22 cellular contexts compared by ENCODE assay signal in the genomic region with DNA sequence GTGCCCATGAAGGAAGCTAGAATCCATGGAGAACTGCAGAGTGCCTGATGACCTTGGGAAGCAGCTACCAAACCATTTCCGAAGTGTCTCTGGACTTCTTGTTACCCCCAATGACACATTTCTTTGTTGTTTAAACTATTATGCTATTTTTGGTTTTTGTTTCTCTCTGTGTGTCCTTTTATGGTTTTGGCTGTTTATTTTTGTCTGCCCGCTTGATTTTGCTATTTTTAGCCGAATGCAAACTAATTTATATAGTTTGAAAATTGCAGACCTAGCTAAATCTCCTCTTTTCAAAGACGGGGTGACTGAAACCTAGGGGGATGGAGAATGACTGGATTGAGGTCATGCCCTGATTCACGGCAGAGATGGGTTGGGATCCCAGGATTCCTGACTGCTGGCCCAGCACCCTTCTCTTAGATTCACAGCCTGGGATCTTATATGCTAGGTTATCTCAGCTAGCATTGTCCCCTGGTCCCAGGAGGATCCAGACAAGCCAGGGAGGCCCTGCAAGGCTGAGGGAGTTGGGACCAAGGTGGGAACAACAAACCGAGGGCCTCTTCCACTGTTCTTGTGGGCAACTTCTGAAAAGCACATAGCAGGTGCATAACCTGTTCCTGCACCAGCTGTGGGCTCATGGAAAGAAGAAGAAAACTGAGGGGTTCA.
DNase-seq lines count a peak whose midpoint lies in the region; ATAC-seq, FAIRE-seq and TF ChIP-seq lines count a peak whose summit lies in the region.
"Had no signal": no experiment of that assay in that cellular context is flagged by ENCODE, and none has a peak within 500 bp of the region (broad histone marks: within the 10 kb centered on the region; RNA-seq: fewer than 3 reads in every experiment).

No MANE protein-coding gene starts in this region.

- no peak overlapping the region for H3K4me3 Mint-ChIP-seq in activated B cell treated with CpG ODN at 0.5 μM for 24 hours
- H3K4me3 Mint-ChIP-seq: IgD-negative memory B cell; natural killer cell; stimulated activated memory B cell treated with anti-CD40 and anti-IgM and Interleukin-4, amounts not matched to agents 10 μg/mL and 1 μg/mL and 100 μg/mL, for 72 hours had no signal

- no peak overlapping the region for H3K27ac Mint-ChIP-seq in activated B cell treated with CpG ODN at 0.5 μM for 24 hours
- H3K27ac Mint-ChIP-seq: IgD-negative memory B cell; natural killer cell; stimulated activated memory B cell treated with anti-CD40 and anti-IgM and Interleukin-4, amounts not matched to agents 10 μg/mL and 1 μg/mL and 100 μg/mL, for 72 hours had no signal

- no peaks in the 10 kb centered on the region for H3K9me3 Mint-ChIP-seq in activated B cell treated with CpG ODN at 0.5 μM for 24 hours
- H3K9me3 Mint-ChIP-seq: IgD-negative memory B cell; natural killer cell; stimulated activated memory B cell treated with anti-CD40 and anti-IgM and Interleukin-4, amounts not matched to agents 10 μg/mL and 1 μg/mL and 100 μg/mL, for 72 hours had no signal

- peak overlapping the region; percentile 25 to 95 (median 89); a peak in 21 of 22 replicates for H3K4me2 ChIP-seq in BLaER1 treated with 17β-estradiol and CSF1 and Interleukin-3, amounts not matched to agents 10 nM and 100 nM
- peak overlapping the region; percentile 41 for H3K4me2 ChIP-seq in smooth muscle cell

- ATAC-seq in activated B cell treated with CpG ODN at 0.5 μM for 24 hours (ENCODE audit: low read depth), result no peak
- no peak for ATAC-seq in HG03342 (IDR thresholded peaks at IDR 0.05; ENCODE audit: unreplicated experiment)
- ATAC-seq: HCT116; natural killer cell; stimulated activated memory B cell treated with anti-CD40 and anti-IgM and Interleukin-4, amounts not matched to agents 10 μg/mL and 1 μg/mL and 100 μg/mL, for 72 hours had no signal

- peaks cover 39 to 61% (median 57%) of the 10 kb centered on the region in 10 experiments for H3K4me1 ChIP-seq in BLaER1 treated with 17β-estradiol and CSF1 and Interleukin-3, amounts not matched to agents 10 nM and 100 nM
- H3K4me1 ChIP-seq in kidney (ENCODE audit: control insufficient read depth in 1 of 2, insufficient read depth in 1 of 2, low read depth in 1 of 2, low read length in 2 of 2), result peaks cover 31 to 42% of the 10 kb centered on the region in 2 donors
- peaks cover 24% of the 10 kb centered on the region for H3K4me1 ChIP-seq in smooth muscle cell (ENCODE audit: low read depth)

- no peak overlapping the region for H3K27ac ChIP-seq in BLaER1 treated with 17β-estradiol and CSF1 and Interleukin-3, amounts not matched to agents 10 nM and 100 nM
- H3K27ac ChIP-seq in kidney (ENCODE audit: low read depth in 2 of 2, low read length in 2 of 2) (peak overlapping the region; percentile 69 to 84), smooth muscle cell (ENCODE audit: low read depth) (no peak overlapping the region)
- H3K27ac ChIP-seq: epithelial cell of prostate had no signal

- H3K4me1 Mint-ChIP-seq in activated B cell treated with CpG ODN at 0.5 μM for 24 hours, result peaks cover 5% of the 10 kb centered on the region

- CTCF ChIA-PET in activated B cell treated with CpG ODN at 0.5 μM for 24 hours (lab: Charles Lee), result no interaction called here

- H2AFZ ChIP-seq in smooth muscle cell (ENCODE audit: low read depth), result no peak overlapping the region

- H3K27me3 Mint-ChIP-seq in activated B cell treated with CpG ODN at 0.5 μM for 24 hours, result peaks cover 16% of the 10 kb centered on the region

- TF ChIP-seq CTCF in activated B cell treated with CpG ODN at 0.5 μM for 24 hours (IDR thresholded peaks at IDR 0.05) (no peak), kidney (IDR thresholded peaks at IDR 0.05; ENCODE audit: borderline replicate concordance, extremely low read depth, insufficient read depth) (no peak), smooth muscle cell (IDR thresholded peaks at IDR 0.05; ENCODE audit: borderline replicate concordance, insufficient read depth, poor library complexity, severe bottlenecking) (no peak)

- POLR2A ChIA-PET in activated B cell treated with CpG ODN at 0.5 μM for 24 hours (lab: Charles Lee), result no interaction called here

- no peak for FAIRE-seq in kidney (lab: Jason Lieb, UNC)
- FAIRE-seq: GM19239 had no signal

- H3K36me3 Mint-ChIP-seq in activated B cell treated with CpG ODN at 0.5 μM for 24 hours (ENCODE audit: low read depth), result no peaks in the 10 kb centered on the region
- H3K36me3 Mint-ChIP-seq: IgD-negative memory B cell; natural killer cell; stimulated activated memory B cell treated with anti-CD40 and anti-IgM and Interleukin-4, amounts not matched to agents 10 μg/mL and 1 μg/mL and 100 μg/mL, for 72 hours had no signal

- no peaks in the 10 kb centered on the region for H3K79me2 ChIP-seq in smooth muscle cell (ENCODE audit: low read depth)

- H3K27me3 ChIP-seq in BLaER1 treated with 17β-estradiol and CSF1 and Interleukin-3, amounts not matched to agents 10 nM and 100 nM, result peaks cover 0 to 9% (median 0%) of the 10 kb centered on the region in 11 experiments; a peak in 1 of 22 replicates
- no peaks in the 10 kb centered on the region for H3K27me3 ChIP-seq in smooth muscle cell (ENCODE audit: low read depth)

- no peak overlapping the region for H3K4me3 ChIP-seq in BLaER1 treated with 17β-estradiol and CSF1 and Interleukin-3, amounts not matched to agents 10 nM and 100 nM
- H3K4me3 ChIP-seq in kidney (ENCODE audit: low read length in 2 of 2), result no peak overlapping the region
- no peak overlapping the region for H3K4me3 ChIP-seq in smooth muscle cell

- H4K20me1 ChIP-seq in BLaER1 treated with 17β-estradiol and CSF1 and Interleukin-3, amounts not matched to agents 10 nM and 100 nM, result no peaks in the 10 kb centered on the region
- no peaks in the 10 kb centered on the region for H4K20me1 ChIP-seq in smooth muscle cell (ENCODE audit: low read depth)

- H3K9me3 ChIP-seq in BLaER1 treated with 17β-estradiol and CSF1 and Interleukin-3, amounts not matched to agents 10 nM and 100 nM (replicated peaks in 1 of 11), result no peaks in the 10 kb centered on the region
- H3K9me3 ChIP-seq in kidney (ENCODE audit: control insufficient read depth in 1 of 2, low read length in 2 of 2) (no peaks in the 10 kb centered on the region), smooth muscle cell (replicated peaks; ENCODE audit: low read depth) (no peaks in the 10 kb centered on the region)

- no peaks in the 10 kb centered on the region for H3K36me3 ChIP-seq in BLaER1 treated with 17β-estradiol and CSF1 and Interleukin-3, amounts not matched to agents 10 nM and 100 nM
- H3K36me3 ChIP-seq in kidney (ENCODE audit: control insufficient read depth in 1 of 2, insufficient read depth in 2 of 2, low read length in 2 of 2), result no peaks in the 10 kb centered on the region
- no peaks in the 10 kb centered on the region for H3K36me3 ChIP-seq in smooth muscle cell (ENCODE audit: low read depth)

- H3K9ac ChIP-seq in BLaER1 treated with 17β-estradiol and CSF1 and Interleukin-3, amounts not matched to agents 10 nM and 100 nM, result no peak overlapping the region
- H3K9ac ChIP-seq in kidney (ENCODE audit: low read length in 2 of 2), result no peak overlapping the region
- no peak overlapping the region for H3K9ac ChIP-seq in smooth muscle cell (ENCODE audit: low read depth)

- peak; percentile 4 for DNase-seq in activated B cell treated with CpG ODN at 0.5 μM for 24 hours
- DNase-seq in kidney, result no peak
- no peak for DNase-seq in smooth muscle cell (lab: John Stamatoyannopoulos, UW; ENCODE audit: unreplicated experiment)
- no peak for DNase-seq in GM03348 (ENCODE audit: low spot score)
- no peak for DNase-seq in OCI-M2 (lab: John Stamatoyannopoulos, UW; ENCODE audit: unreplicated experiment)
- no peak for DNase-seq in NCI-H82 (lab: John Stamatoyannopoulos, UW)
- DNase-seq: activated CD4-positive, alpha-beta T cell treated with anti-CD3 and anti-CD28 coated beads, Interleukin-2, amount 50 U/mL, for 1 hour; activated naive CD4-positive, alpha-beta T cell treated with Interleukin-2 at 50 U/mL for 16 hours; COR-L47; EL; natural killer cell; NCI-H1694 treated with DMSO at 0.1 percent for 48 hours; NCI-H226; NK-92 treated with Interleukin-12 subunit alpha and Interleukin-12 subunit beta, amount 100 ng/mL, for 24 hours; RPMI8226 had no signal

- H3F3A ChIP-seq in smooth muscle cell (ENCODE audit: low read depth), result peaks cover 4% of the 10 kb centered on the region

- intact Hi-C loops in activated B cell treated with CpG ODN at 0.5 μM for 24 hours (cut with micrococcal nuclease), result no loop called here
- intact Hi-C loops in kidney (cut with DNase I), result no loop called here

- WGBS in smooth muscle cell (ENCODE audit: low lambda C conversion rate), result 67% methylated on average over 6 of the region's 6 CpGs

Comparison
In these comparisons a context has a peak if more than half of its experiments do, and no peak if none do; other contexts are left out.
1. H3K27ac ChIP-seq: peak in kidney (2 of 2); none in BLaER1 treated with 17β-estradiol and CSF1 and Interleukin-3, amounts not matched to agents 10 nM and 100 nM (0 of 11) and smooth muscle cell (single experiment).